In genomic region chr19:33306191-33306590, GRCh38 we compare ENCODE assay signal across 2 cellular contexts.
TF ChIP-seq lines count a peak whose summit lies in the region.

No MANE protein-coding gene starts in this region.

TF ChIP-seq in liver, 16 proteins besides CTCF, POLR2A, EP300 and RAD21:
- TF ChIP-seq HNF4G (IDR thresholded peaks at IDR 0.05) (no peak), ZBTB33 (IDR thresholded peaks at IDR 0.05) (no peak), ATF3 (IDR thresholded peaks at IDR 0.05) (no peak), EGR1 (IDR thresholded peaks at IDR 0.05; ENCODE audit: low read depth in 2 of 2) (no peak), GABPA (IDR thresholded peaks at IDR 0.05 in 1 of 2, conservative IDR thresholded peaks at IDR 0.05 in 1 of 2) (no peak), SP1 (IDR thresholded peaks at IDR 0.05) (no peak), RXRA (IDR thresholded peaks at IDR 0.05) (no peak)
TF ChIP-seq in liver: peak in this region for 0.

TF ChIP-seq in HepG2, 621 proteins besides CTCF, POLR2A, EP300 and RAD21:
- no peak for TF ChIP-seq KAT2B (IDR thresholded peaks at IDR 0.05; ENCODE audit: borderline replicate concordance, low read depth, low read length)
- no peak for TF ChIP-seq HNF1A (IDR thresholded peaks at IDR 0.05; ENCODE audit: low read depth)
- no peak for TF ChIP-seq HNF1A (CRISPR knock-in tag; IDR thresholded peaks at IDR 0.05; ENCODE audit: borderline replicate concordance)
- TF ChIP-seq ZNF850 (CRISPR knock-in tag; conservative IDR thresholded peaks at IDR 0.05): no peak
- no peak for TF ChIP-seq ZNF792 (CRISPR knock-in tag; IDR thresholded peaks at IDR 0.05)
TF ChIP-seq in HepG2: peak in this region for 0.
